ENCODE assay signal across 20 cellular contexts in the genomic region with DNA sequence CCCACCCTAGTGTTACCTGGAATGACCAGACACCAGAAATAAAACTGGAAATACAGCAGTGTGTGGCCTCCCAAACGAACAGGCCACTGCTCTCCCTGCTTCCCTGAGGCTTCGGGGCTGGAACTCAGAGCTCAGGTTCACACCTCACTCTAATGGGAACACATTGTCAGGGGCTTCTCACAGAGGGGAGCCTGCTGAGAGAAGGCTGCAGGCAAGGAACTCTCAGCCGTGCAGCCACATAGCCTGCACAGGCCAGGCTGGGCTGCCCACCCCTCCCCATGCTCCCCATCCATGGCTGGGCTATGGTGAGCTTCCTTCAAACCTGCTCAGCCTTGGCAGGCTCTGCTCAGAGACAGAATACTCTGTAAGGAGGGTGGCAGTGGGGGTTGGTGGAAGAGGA.
"Had no signal": no experiment of that assay in that cellular context is flagged by ENCODE, and none has a peak within 500 bp of the region (broad histone marks: within the 10 kb centered on the region; RNA-seq: fewer than 3 reads in every experiment).

No MANE protein-coding gene starts in this region.

- H3K36me3 ChIP-seq: esophagus squamous epithelium, ovary, right atrium auricular region, sigmoid colon, tibial nerve, upper lobe of right lung had no signal

- H3K9me3 Mint-ChIP-seq: dendritic cell treated with granulocyte-macrophage colony-stimulating factor and Interleukin-4, amounts not matched to agents 40 ng/mL and 50 ng/mL, for 4 days; stimulated activated naive CD8-positive, alpha-beta T cell treated with anti-CD3 and anti-CD28 coated beads, Interleukin-15, Interleukin-2, amounts not matched to agents 100 ng/mL and 50 ng/mL, for 24 hours had no signal

- H3K27me3 ChIP-seq: hepatocyte, ovary, right atrium auricular region, sigmoid colon, testis, tibial nerve, upper lobe of right lung had no signal

- ATAC-seq: effector memory CD8-positive, alpha-beta T cell; foreskin keratinocyte; mucosa of descending colon; naive thymus-derived CD8-positive, alpha-beta T cell; upper lobe of right lung had no signal

- H3K4me1 Mint-ChIP-seq: naive thymus-derived CD8-positive, alpha-beta T cell had no signal

- H3K79me2 ChIP-seq: hepatocyte had no signal

- H3K36me3 Mint-ChIP-seq: naive thymus-derived CD8-positive, alpha-beta T cell had no signal

- H2AFZ ChIP-seq: hepatocyte had no signal

- DNase-seq: cerebellar nuclear complex; effector memory CD8-positive, alpha-beta T cell; esophagus squamous epithelium; foreskin keratinocyte; head of caudate nucleus; kidney glomerular epithelial cell; mucosa of descending colon; naive thymus-derived CD8-positive, alpha-beta T cell; nucleus accumbens; ovary; sigmoid colon; stimulated activated CD4-positive, alpha-beta T cell treated with anti-CD3 and anti-CD28 coated beads, Interleukin-2, amount 100 ng/mL, for 24 hours; testis; upper lobe of right lung had no signal

- H3K4me1 ChIP-seq: foreskin keratinocyte, right atrium auricular region, sigmoid colon, testis, upper lobe of right lung had no signal

- H3K27me3 Mint-ChIP-seq: stimulated activated naive CD8-positive, alpha-beta T cell treated with anti-CD3 and anti-CD28 coated beads, Interleukin-15, Interleukin-2, amounts not matched to agents 100 ng/mL and 50 ng/mL, for 24 hours had no signal

- H3K27ac Mint-ChIP-seq: dendritic cell treated with granulocyte-macrophage colony-stimulating factor and Interleukin-4, amounts not matched to agents 40 ng/mL and 50 ng/mL, for 4 days; effector memory CD8-positive, alpha-beta T cell; naive thymus-derived CD8-positive, alpha-beta T cell; stimulated activated naive CD8-positive, alpha-beta T cell treated with anti-CD3 and anti-CD28 coated beads, Interleukin-15, Interleukin-2, amounts not matched to agents 100 ng/mL and 50 ng/mL, for 24 hours had no signal

- H3K4me2 ChIP-seq: hepatocyte had no signal

- H3K9me3 ChIP-seq: esophagus squamous epithelium, mucosa of descending colon, ovary, right atrium auricular region, sigmoid colon, testis, tibial nerve, upper lobe of right lung had no signal

- H3K4me3 ChIP-seq: esophagus squamous epithelium, hepatocyte, mucosa of descending colon, ovary, right atrium auricular region, sigmoid colon, skin epidermis, testis, tibial nerve, upper lobe of right lung had no signal

- H3K4me3 Mint-ChIP-seq: dendritic cell treated with granulocyte-macrophage colony-stimulating factor and Interleukin-4, amounts not matched to agents 40 ng/mL and 50 ng/mL, for 4 days; effector memory CD8-positive, alpha-beta T cell; naive thymus-derived CD8-positive, alpha-beta T cell; stimulated activated naive CD8-positive, alpha-beta T cell treated with anti-CD3 and anti-CD28 coated beads, Interleukin-15, Interleukin-2, amounts not matched to agents 100 ng/mL and 50 ng/mL, for 24 hours had no signal

- H3K27ac ChIP-seq: esophagus squamous epithelium, foreskin keratinocyte, hepatocyte, ovary, right atrium auricular region, sigmoid colon, skin epidermis, testis, tibial nerve, upper lobe of right lung had no signal
